In genomic region chr14:68790656-68791077, GRCh38 we compare ENCODE assay signal across 8 cellular contexts. TPM values are rescaled to one million over a fixed set of nuclear protein-coding genes. Genes with fewer than 3 reads are reported as not detected.
DNase-seq lines count a peak whose midpoint lies in the region; ATAC-seq, FAIRE-seq and TF ChIP-seq lines count a peak whose summit lies in the region.

No MANE protein-coding gene starts in this region.

- peaks cover 0 to 55% (median 26%) of the 10 kb centered on the region in 9 donors for H3K36me3 ChIP-seq in heart right ventricle
- H3K36me3 ChIP-seq in right atrium auricular region, result peaks cover 52% of the 10 kb centered on the region
- H3K36me3 ChIP-seq in small intestine (ENCODE audit: control insufficient read depth in 2 of 2, insufficient read depth in 2 of 2, low read length in 2 of 2), result peaks cover 17 to 19% of the 10 kb centered on the region in 2 donors

- H3K27me3 ChIP-seq in heart right ventricle, result no peaks in the 10 kb centered on the region
- H3K27me3 ChIP-seq in right atrium auricular region, result no peaks in the 10 kb centered on the region
- H3K27me3 ChIP-seq in small intestine (ENCODE audit: control insufficient read depth in 2 of 2, insufficient read depth in 2 of 2, low read length in 2 of 2), result no peaks in the 10 kb centered on the region

- 9 to 13% methylated on average over 8 of the region's 8 CpGs for WGBS in heart right ventricle, 2 donors
- 1 to 3% (median 1%) methylated on average over 8 of the region's 8 CpGs for WGBS in small intestine, 3 donors

- no peak for ATAC-seq in heart right ventricle
- ATAC-seq in left ventricle myocardium superior, result no peak

- no peaks in the 10 kb centered on the region for H3K9me3 ChIP-seq in heart right ventricle
- no peaks in the 10 kb centered on the region for H3K9me3 ChIP-seq in right atrium auricular region
- H3K9me3 ChIP-seq in small intestine (ENCODE audit: control insufficient read depth, low read depth), result no peaks in the 10 kb centered on the region

- H3K27ac ChIP-seq in heart right ventricle, result peak overlapping the region; percentile 99 to 100 (median 100)
- H3K27ac ChIP-seq in right atrium auricular region, result peak overlapping the region; percentile 100
- peak overlapping the region; percentile 92 to 99 for H3K27ac ChIP-seq in small intestine (ENCODE audit: low read depth in 1 of 2, low read length in 1 of 2)

- FAIRE-seq in small intestine (lab: Jason Lieb, UNC), result no peak

- TF ChIP-seq CTCF in heart right ventricle (IDR thresholded peaks at IDR 0.05) (no peak), right atrium auricular region (IDR thresholded peaks at IDR 0.05) (no peak), GM10266 (IDR thresholded peaks at IDR 0.05; ENCODE audit: control insufficient read depth, insufficient read depth, low read depth, missing control alignments) (no peak)

- intact Hi-C loops in heart right ventricle (cut with DNase I), result loop anchor here in 9 of 10 donors (2.0 to 10.0 kb wide), 12 partner anchors 58 to 543 kb away; no protein-coding TSS in a partner anchor
- intact Hi-C loops in left ventricle myocardium superior (cut with micrococcal nuclease), result no loop called here

- H3K4me3 ChIP-seq in heart right ventricle (peak overlapping the region; percentile 60 to 93 (median 88)), right atrium auricular region (peak overlapping the region; percentile 83 to 94), small intestine (ENCODE audit: low read depth in 1 of 2, low read length in 2 of 2) (peak overlapping the region; percentile 66 to 87)

- no peak for DNase-seq in heart right ventricle
- DNase-seq in left ventricle myocardium superior, result no peak
- peak; percentile 57 for DNase-seq in activated gamma-delta T cell treated with Interleukin-2 at 50 U/mL for 16 hours
- peak; percentile 53 for DNase-seq in right atrium auricular region (ENCODE audit: low spot score)
- DNase-seq in small intestine, result peak; percentile 36
- no peak for DNase-seq in DMS153 treated with DMSO at 0.1 percent for 48 hours (lab: John Stamatoyannopoulos, UW; ENCODE audit: unreplicated experiment)
- no peak for DNase-seq in GM10266 (ENCODE audit: extremely low spot score)
- no peak for DNase-seq in 8988T

- peaks cover 0 to 51% (median 26%) of the 10 kb centered on the region in 9 donors for H3K4me1 ChIP-seq in heart right ventricle
- peaks cover 0 to 41% of the 10 kb centered on the region in 2 donors for H3K4me1 ChIP-seq in right atrium auricular region
- H3K4me1 ChIP-seq in small intestine (ENCODE audit: control insufficient read depth in 2 of 2, insufficient read depth in 1 of 2, low read depth in 1 of 2, low read length in 1 of 2), result peaks cover 5 to 8% of the 10 kb centered on the region in 2 donors

RNA-seq across cellular contexts. Expression of gene ZFP36L1, which starts 2.2 kb away (rescaled TPM):
- total RNA-seq in heart right ventricle, result 100 to 1,000 TPM in 2 of 10 donors, 10 to 100 TPM in 8; 46.5 to 127 (median 55.3) TPM
- 10 to 100 TPM; 40.8 to 41.1 TPM for polyA plus RNA-seq in heart right ventricle
- total RNA-seq in left ventricle myocardium superior, result 49.2 TPM
- 100 to 1,000 TPM in 1 of 2 donors, 10 to 100 TPM in 1; 66.6 to 276 TPM for total RNA-seq in right atrium auricular region
- 10 to 100 TPM; 27.6 to 70.7 (median 33.1) TPM for polyA plus RNA-seq in small intestine

Comparison
In these comparisons a context has a peak if more than half of its experiments do, and no peak if none do; other contexts are left out.
1. DNase-seq: peak in activated gamma-delta T cell treated with Interleukin-2 at 50 U/mL for 16 hours (single experiment), right atrium auricular region (single experiment) and small intestine (single experiment); none in heart right ventricle (0 of 2), left ventricle myocardium superior (single experiment), DMS153 treated with DMSO at 0.1 percent for 48 hours (single experiment), GM10266 (single experiment) and 8988T (single experiment).
2. Peak in every context shown above with its lines, with median percentiles within 50 percentile points of each other: H3K27ac ChIP-seq and H3K4me3 ChIP-seq.